Comparison of ENCODE assay signal across 23 cellular contexts in the genomic region with DNA sequence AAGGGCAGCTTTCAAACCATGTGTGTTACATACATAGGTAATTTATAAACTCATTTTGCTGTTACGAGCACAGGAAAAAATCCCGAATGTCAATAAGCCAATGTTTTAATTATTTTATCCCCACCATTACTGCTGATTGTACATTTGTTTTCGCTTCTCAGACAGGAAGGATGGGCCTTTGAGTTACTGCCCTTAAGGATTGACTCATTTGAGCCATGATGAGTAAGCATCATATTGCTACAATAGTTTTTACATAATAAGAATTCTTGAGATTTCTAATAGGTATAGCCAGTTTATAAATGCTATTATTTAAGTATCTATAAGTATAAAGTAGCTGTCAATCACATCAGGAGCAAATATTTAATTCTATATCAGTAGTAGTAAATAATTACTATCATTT.
DNase-seq lines count a peak whose midpoint lies in the region; ATAC-seq and TF ChIP-seq lines count a peak whose summit lies in the region.
"Had no signal": no experiment of that assay in that cellular context is flagged by ENCODE, and none has a peak within 500 bp of the region (broad histone marks: within the 10 kb centered on the region; RNA-seq: fewer than 3 reads in every experiment).

No MANE protein-coding gene starts in this region.

- H3K27me3 Mint-ChIP-seq in activated naive CD4-positive, alpha-beta T cell treated with anti-CD3 and anti-CD28 coated beads, Interleukin-2, amount 10 ng/mL, durations not matched to agents 7 days and 5 days = no peaks in the 10 kb centered on the region
- H3K27me3 Mint-ChIP-seq in activated CD8-positive, alpha-beta T cell treated with anti-CD3 and anti-CD28 coated beads for 36 hours = no peaks in the 10 kb centered on the region
- H3K27me3 Mint-ChIP-seq: activated CD4-positive, alpha-beta memory T cell treated with anti-CD3 and anti-CD28 coated beads, Interleukin-2, amount 10 ng/mL, durations not matched to agents 7 days and 5 days; B cell; naive thymus-derived CD4-positive, alpha-beta T cell had no signal

- H3K9me3 ChIP-seq in HUES48 (ENCODE audit: control insufficient read depth, insufficient read depth, low read length) (no peaks in the 10 kb centered on the region; the same call in 1 of the 2 replicates), smooth muscle cell (replicated peaks; ENCODE audit: low read depth) (no peaks in the 10 kb centered on the region), upper lobe of right lung (no peaks in the 10 kb centered on the region)
- H3K9me3 ChIP-seq: transverse colon had no signal

- H3K4me3 ChIP-seq in HUES48 (ENCODE audit: low read depth, low read length) = no peak overlapping the region
- H3K4me3 ChIP-seq in fibroblast of pulmonary artery (replicated peaks; ENCODE audit: low read depth, low read length) = no peak overlapping the region
- no peak overlapping the region for H3K4me3 ChIP-seq in smooth muscle cell
- no peak overlapping the region for H3K4me3 ChIP-seq in upper lobe of right lung
- H3K4me3 ChIP-seq: GM23338, transverse colon had no signal

- peak overlapping the region; percentile 26 for H2AFZ ChIP-seq in smooth muscle cell (ENCODE audit: low read depth)
- H2AFZ ChIP-seq: GM23338 had no signal

- no peaks in the 10 kb centered on the region for H3K27me3 ChIP-seq in HUES48 (ENCODE audit: control insufficient read depth, insufficient read depth, low read length)
- no peaks in the 10 kb centered on the region for H3K27me3 ChIP-seq in smooth muscle cell (ENCODE audit: low read depth)
- no peaks in the 10 kb centered on the region for H3K27me3 ChIP-seq in upper lobe of right lung
- H3K27me3 ChIP-seq: transverse colon had no signal

- TF ChIP-seq CTCF in fibroblast of pulmonary artery (IDR thresholded peaks at IDR 0.05; ENCODE audit: low read length, missing control alignments) (no peak), smooth muscle cell (IDR thresholded peaks at IDR 0.05; ENCODE audit: borderline replicate concordance, insufficient read depth, poor library complexity, severe bottlenecking) (no peak), upper lobe of right lung (IDR thresholded peaks at IDR 0.05) (no peak)
- no peak for TF ChIP-seq CTCF in activated CD8-positive, alpha-beta T cell treated with anti-CD3 and anti-CD28 coated beads for 36 hours (IDR thresholded peaks at IDR 0.05)

- no peaks in the 10 kb centered on the region for H4K20me1 ChIP-seq in smooth muscle cell (ENCODE audit: low read depth)

- ATAC-seq in GM19328 (IDR thresholded peaks at IDR 0.05; ENCODE audit: unreplicated experiment) (no peak), upper lobe of right lung (no peak)
- ATAC-seq in activated CD8-positive, alpha-beta T cell treated with anti-CD3 and anti-CD28 coated beads for 36 hours = no peak
- ATAC-seq: activated CD4-positive, CD25-positive, alpha-beta regulatory T cell treated with anti-CD3 and anti-CD28 coated beads, Interleukin-2, amount 50 U/mL, for 24 hours; GM23338; left cardiac atrium; naive thymus-derived CD4-positive, alpha-beta T cell had no signal

- H3K27ac Mint-ChIP-seq in activated naive CD4-positive, alpha-beta T cell treated with anti-CD3 and anti-CD28 coated beads, Interleukin-2, amount 10 ng/mL, durations not matched to agents 7 days and 5 days = no peak overlapping the region
- H3K27ac Mint-ChIP-seq in activated CD8-positive, alpha-beta T cell treated with anti-CD3 and anti-CD28 coated beads for 36 hours = no peak overlapping the region
- H3K27ac Mint-ChIP-seq: activated CD4-positive, alpha-beta memory T cell treated with anti-CD3 and anti-CD28 coated beads, Interleukin-2, amount 10 ng/mL, durations not matched to agents 7 days and 5 days; B cell; naive thymus-derived CD4-positive, alpha-beta T cell had no signal

- no peaks in the 10 kb centered on the region for H3K36me3 Mint-ChIP-seq in activated naive CD4-positive, alpha-beta T cell treated with anti-CD3 and anti-CD28 coated beads, Interleukin-2, amount 10 ng/mL, durations not matched to agents 7 days and 5 days
- no peaks in the 10 kb centered on the region for H3K36me3 Mint-ChIP-seq in activated CD8-positive, alpha-beta T cell treated with anti-CD3 and anti-CD28 coated beads for 36 hours (ENCODE audit: low read depth)
- H3K36me3 Mint-ChIP-seq: naive thymus-derived CD4-positive, alpha-beta T cell had no signal

- no peak overlapping the region for H3K4me3 Mint-ChIP-seq in activated naive CD4-positive, alpha-beta T cell treated with anti-CD3 and anti-CD28 coated beads, Interleukin-2, amount 10 ng/mL, durations not matched to agents 7 days and 5 days
- no peak overlapping the region for H3K4me3 Mint-ChIP-seq in activated CD8-positive, alpha-beta T cell treated with anti-CD3 and anti-CD28 coated beads for 36 hours
- H3K4me3 Mint-ChIP-seq: activated CD4-positive, alpha-beta memory T cell treated with anti-CD3 and anti-CD28 coated beads, Interleukin-2, amount 10 ng/mL, durations not matched to agents 7 days and 5 days; B cell; GM23338; naive thymus-derived CD4-positive, alpha-beta T cell had no signal

- WGBS in smooth muscle cell (ENCODE audit: low lambda C conversion rate) = 52% methylated on average over 3 of the region's 3 CpGs

- POLR2A ChIA-PET in activated CD8-positive, alpha-beta T cell treated with anti-CD3 and anti-CD28 coated beads for 36 hours (lab: Charles Lee) = no interaction called here

- H3K9me3 Mint-ChIP-seq in activated naive CD4-positive, alpha-beta T cell treated with anti-CD3 and anti-CD28 coated beads, Interleukin-2, amount 10 ng/mL, durations not matched to agents 7 days and 5 days = peaks cover 3% of the 10 kb centered on the region
- H3K9me3 Mint-ChIP-seq in activated CD8-positive, alpha-beta T cell treated with anti-CD3 and anti-CD28 coated beads for 36 hours = peaks cover 3% of the 10 kb centered on the region

- CTCF ChIA-PET in activated naive CD4-positive, alpha-beta T cell treated with anti-CD3 and anti-CD28 coated beads, Interleukin-2, amount 10 ng/mL, durations not matched to agents 7 days and 5 days (lab: Charles Lee) = no interaction called here
- CTCF ChIA-PET in activated CD8-positive, alpha-beta T cell treated with anti-CD3 and anti-CD28 coated beads for 36 hours (lab: Charles Lee) = no interaction called here

- H3K9ac ChIP-seq in HUES48 (ENCODE audit: low read depth, low read length) (no peak overlapping the region), smooth muscle cell (ENCODE audit: low read depth) (no peak overlapping the region)

- H3K36me3 ChIP-seq in HUES48 (ENCODE audit: control insufficient read depth, insufficient read depth, low read length) (no peaks in the 10 kb centered on the region), smooth muscle cell (ENCODE audit: low read depth) (no peaks in the 10 kb centered on the region), upper lobe of right lung (no peaks in the 10 kb centered on the region)
- H3K36me3 ChIP-seq: transverse colon had no signal

- H3K4me1 Mint-ChIP-seq in activated naive CD4-positive, alpha-beta T cell treated with anti-CD3 and anti-CD28 coated beads, Interleukin-2, amount 10 ng/mL, durations not matched to agents 7 days and 5 days = no peaks in the 10 kb centered on the region
- no peaks in the 10 kb centered on the region for H3K4me1 Mint-ChIP-seq in activated CD8-positive, alpha-beta T cell treated with anti-CD3 and anti-CD28 coated beads for 36 hours (ENCODE audit: low read depth)
- H3K4me1 Mint-ChIP-seq: activated CD4-positive, alpha-beta memory T cell treated with anti-CD3 and anti-CD28 coated beads, Interleukin-2, amount 10 ng/mL, durations not matched to agents 7 days and 5 days; B cell; naive thymus-derived CD4-positive, alpha-beta T cell had no signal

- DNase-seq in astrocyte of the hippocampus (ENCODE audit: low read depth, low spot score) (peak; percentile 43), fibroblast of pulmonary artery (ENCODE audit: low read depth) (peak; percentile 38), smooth muscle cell (lab: John Stamatoyannopoulos, UW; ENCODE audit: unreplicated experiment) (no peak), upper lobe of right lung (no peak)
- DNase-seq in activated naive CD4-positive, alpha-beta T cell treated with anti-CD3 and anti-CD28 coated beads, Interleukin-2, amount 10 ng/mL, durations not matched to agents 7 days and 5 days = no peak
- DNase-seq in activated CD8-positive, alpha-beta T cell treated with anti-CD3 and anti-CD28 coated beads for 36 hours = no peak
- DNase-seq: activated CD4-positive, alpha-beta memory T cell treated with anti-CD3 and anti-CD28 coated beads, Interleukin-2, amount 10 ng/mL, durations not matched to agents 7 days and 5 days; activated effector memory CD4-positive, alpha-beta T cell treated with anti-CD3 and anti-CD28 coated beads, Interleukin-2, amount 50 U/mL, for 16 hours; activated T-cell treated with anti-CD3 and anti-CD28 coated beads for 4 hours; central memory CD4-positive, alpha-beta T cell; DMS79 treated with DMSO at 0.1 percent for 48 hours; left cardiac atrium; naive thymus-derived CD4-positive, alpha-beta T cell; NCI-H187 treated with DMSO at 0.1 percent for 48 hours; NCI-H748 treated with DMSO at 0.1 percent for 48 hours; retina; SHP77 treated with DMSO at 0.1 percent for 48 hours; transverse colon had no signal

- no peaks in the 10 kb centered on the region for H3K79me2 ChIP-seq in smooth muscle cell (ENCODE audit: low read depth)

- peaks cover 35% of the 10 kb centered on the region for H3K4me1 ChIP-seq in HUES48 (ENCODE audit: control insufficient read depth, insufficient read depth, low read length)
- peaks cover 23% of the 10 kb centered on the region for H3K4me1 ChIP-seq in smooth muscle cell (ENCODE audit: low read depth)
- no peaks in the 10 kb centered on the region for H3K4me1 ChIP-seq in upper lobe of right lung
- H3K4me1 ChIP-seq: transverse colon had no signal

- intact Hi-C loops in upper lobe of right lung (cut with DNase I) = no loop called here
- intact Hi-C loops in activated CD8-positive, alpha-beta T cell treated with anti-CD3 and anti-CD28 coated beads for 36 hours (cut with micrococcal nuclease) = no loop called here

- H3K27ac ChIP-seq in HUES48 (ENCODE audit: low read depth, low read length) (peak overlapping the region; percentile 92), smooth muscle cell (ENCODE audit: low read depth) (peak overlapping the region; percentile 92), upper lobe of right lung (no peak overlapping the region)
- H3K27ac ChIP-seq: transverse colon had no signal

- no peaks in the 10 kb centered on the region for H3F3A ChIP-seq in smooth muscle cell (ENCODE audit: low read depth)

- peak overlapping the region; percentile 38 for H3K4me2 ChIP-seq in smooth muscle cell

Comparison
In these comparisons a context has a peak if more than half of its experiments do, and no peak if none do; other contexts are left out.
1. DNase-seq: peak in astrocyte of the hippocampus (single experiment) and fibroblast of pulmonary artery (single experiment); none in smooth muscle cell (single experiment), activated naive CD4-positive, alpha-beta T cell treated with anti-CD3 and anti-CD28 coated beads, Interleukin-2, amount 10 ng/mL, durations not matched to agents 7 days and 5 days (single experiment), upper lobe of right lung (single experiment) and activated CD8-positive, alpha-beta T cell treated with anti-CD3 and anti-CD28 coated beads for 36 hours (single experiment).